Comparison of ENCODE assay signal across 1 cellular context in the genomic region with DNA sequence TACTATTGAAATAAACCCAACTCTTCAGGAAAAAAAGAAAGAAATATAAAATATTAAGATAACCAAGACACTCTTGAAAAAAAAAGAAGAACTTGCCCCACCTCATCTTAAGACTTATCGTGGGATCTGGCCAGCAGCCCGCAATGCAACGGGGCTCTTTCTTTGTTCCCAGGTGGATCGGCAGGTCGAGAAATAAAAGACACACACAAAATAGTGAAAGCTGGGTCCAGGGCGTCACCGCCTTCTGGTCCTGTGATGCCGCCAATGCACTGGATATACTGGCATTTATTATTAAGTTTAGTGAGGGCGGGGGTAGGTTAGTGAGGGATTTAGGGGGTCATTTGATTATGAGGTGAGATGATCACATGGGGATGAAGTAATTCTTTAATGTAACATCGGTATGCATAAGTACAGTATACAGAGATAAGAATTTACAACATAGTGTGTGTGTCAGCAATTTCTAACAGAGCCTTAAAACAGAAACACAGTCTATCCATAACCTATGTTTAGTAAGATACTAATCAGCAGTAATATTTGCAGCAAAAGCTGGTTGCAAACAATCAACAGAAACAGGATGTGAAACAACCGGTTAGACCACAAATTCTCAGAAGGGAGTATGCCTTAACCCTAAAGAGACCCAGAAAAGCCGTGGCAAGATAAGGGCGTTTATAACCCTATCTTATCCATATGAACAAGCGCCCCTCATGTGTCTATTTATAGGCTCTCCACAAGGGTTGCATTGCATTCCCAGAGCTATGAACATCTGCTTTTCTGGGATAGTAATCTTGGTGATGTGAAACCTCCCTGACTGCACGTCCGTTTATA.
TF ChIP-seq lines count a peak whose summit lies in the region.

No MANE protein-coding gene starts in this region.

TF ChIP-seq in GM12878, 131 proteins besides CTCF, POLR2A, EP300 and RAD21 (continued from another document):
- TF ChIP-seq POU2F2 (IDR thresholded peaks at IDR 0.05; ENCODE audit: borderline replicate concordance, low read depth, low read length) (0 out of 3 replicates have a peak, but pooled peaks have one; percentile 12), CREB1 (IDR thresholded peaks at IDR 0.05; ENCODE audit: low read depth) (peak; percentile 26; the same call in 1 of the 2 replicates), TBL1XR1 (IDR thresholded peaks at IDR 0.05; ENCODE audit: low read depth, low read length) (peak; percentile 78), IKZF1 (conservative IDR thresholded peaks at IDR 0.05) (peak; percentile 67), IKZF2 (IDR thresholded peaks at IDR 0.05) (peak; percentile 72 to 87), RAD51 (IDR thresholded peaks at IDR 0.05) (peak; percentile 20; the same call in 1 of the 2 replicates), BACH1 (IDR thresholded peaks at IDR 0.05; ENCODE audit: borderline replicate concordance) (peak; percentile 75; the same call in 1 of the 2 replicates), NBN (IDR thresholded peaks at IDR 0.05) (0 out of 2 replicates have a peak, but pooled peaks have one; percentile 35), BCL11A (IDR thresholded peaks at IDR 0.05; ENCODE audit: low read depth, low read length) (peak; percentile 78), NFIC (IDR thresholded peaks at IDR 0.05; ENCODE audit: low read depth, low read length) (peak; percentile 85), ATF7 (IDR thresholded peaks at IDR 0.05; ENCODE audit: low read depth) (peak; percentile 61; the same call in 1 of the 2 replicates), ZNF217 (IDR thresholded peaks at IDR 0.05) (peak; percentile 69)
- TF ChIP-seq, protein P1, sequence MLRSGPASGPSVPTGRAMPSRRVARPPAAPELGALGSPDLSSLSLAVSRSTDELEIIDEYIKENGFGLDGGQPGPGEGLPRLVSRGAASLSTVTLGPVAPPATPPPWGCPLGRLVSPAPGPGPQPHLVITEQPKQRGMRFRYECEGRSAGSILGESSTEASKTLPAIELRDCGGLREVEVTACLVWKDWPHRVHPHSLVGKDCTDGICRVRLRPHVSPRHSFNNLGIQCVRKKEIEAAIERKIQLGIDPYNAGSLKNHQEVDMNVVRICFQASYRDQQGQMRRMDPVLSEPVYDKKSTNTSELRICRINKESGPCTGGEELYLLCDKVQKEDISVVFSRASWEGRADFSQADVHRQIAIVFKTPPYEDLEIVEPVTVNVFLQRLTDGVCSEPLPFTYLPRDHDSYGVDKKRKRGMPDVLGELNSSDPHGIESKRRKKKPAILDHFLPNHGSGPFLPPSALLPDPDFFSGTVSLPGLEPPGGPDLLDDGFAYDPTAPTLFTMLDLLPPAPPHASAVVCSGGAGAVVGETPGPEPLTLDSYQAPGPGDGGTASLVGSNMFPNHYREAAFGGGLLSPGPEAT (IDR thresholded peaks at IDR 0.05; ENCODE audit: low read depth), result peak; percentile 40; the same call in 1 of the 2 replicates
- TF ChIP-seq, protein P2, sequence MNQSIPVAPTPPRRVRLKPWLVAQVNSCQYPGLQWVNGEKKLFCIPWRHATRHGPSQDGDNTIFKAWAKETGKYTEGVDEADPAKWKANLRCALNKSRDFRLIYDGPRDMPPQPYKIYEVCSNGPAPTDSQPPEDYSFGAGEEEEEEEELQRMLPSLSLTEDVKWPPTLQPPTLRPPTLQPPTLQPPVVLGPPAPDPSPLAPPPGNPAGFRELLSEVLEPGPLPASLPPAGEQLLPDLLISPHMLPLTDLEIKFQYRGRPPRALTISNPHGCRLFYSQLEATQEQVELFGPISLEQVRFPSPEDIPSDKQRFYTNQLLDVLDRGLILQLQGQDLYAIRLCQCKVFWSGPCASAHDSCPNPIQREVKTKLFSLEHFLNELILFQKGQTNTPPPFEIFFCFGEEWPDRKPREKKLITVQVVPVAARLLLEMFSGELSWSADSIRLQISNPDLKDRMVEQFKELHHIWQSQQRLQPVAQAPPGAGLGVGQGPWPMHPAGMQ (IDR thresholded peaks at IDR 0.05; ENCODE audit: borderline replicate concordance), result 0 out of 2 replicates have a peak, but pooled peaks have one; percentile 7
